In genomic region chr11:103898065-103898464, GRCh38 we compare ENCODE assay signal across 11 cellular contexts.
DNase-seq lines count a peak whose midpoint lies in the region; ATAC-seq and TF ChIP-seq lines count a peak whose summit lies in the region.
"Had no signal": no experiment of that assay in that cellular context is flagged by ENCODE, and none has a peak within 500 bp of the region (broad histone marks: within the 10 kb centered on the region; RNA-seq: fewer than 3 reads in every experiment).

No MANE protein-coding gene starts in this region.

- no peaks in the 10 kb centered on the region for H3K9me3 ChIP-seq in OCI-LY7 (ENCODE audit: low read length)

- intact Hi-C loops in OCI-LY7 (cut with micrococcal nuclease; ENCODE audit: unreplicated experiment): no loop called here

- H3K36me3 ChIP-seq in OCI-LY7 (ENCODE audit: insufficient read depth, low read length): no peaks in the 10 kb centered on the region

- H3K9me2 ChIP-seq in OCI-LY7 (ENCODE audit: insufficient read depth, low read length): no peaks in the 10 kb centered on the region

- peak overlapping the region; percentile 78 for H3K4me2 ChIP-seq in OCI-LY7 (ENCODE audit: low read length)

- H3K4me1 ChIP-seq in OCI-LY7 (ENCODE audit: insufficient read depth, low read length, poor library complexity, severe bottlenecking): peaks cover 73% of the 10 kb centered on the region

- BruUV-seq in OCI-LY7 (replicated peaks; lab: Mats Ljungman, UMichigan): no TSS peak

- peak overlapping the region; percentile 28 for H3K4me3 ChIP-seq in OCI-LY7 (ENCODE audit: low read depth, low read length, poor library complexity, severe bottlenecking)

- ATAC-seq in GM18511 (IDR thresholded peaks at IDR 0.05; ENCODE audit: unreplicated experiment) (peak; percentile 61), GM21423 (IDR thresholded peaks at IDR 0.05; ENCODE audit: unreplicated experiment) (peak; percentile 69), HG03060 (IDR thresholded peaks at IDR 0.05; ENCODE audit: low read depth, unreplicated experiment) (peak; percentile 45)
- ATAC-seq: activated CD4-positive, CD25-positive, alpha-beta regulatory T cell treated with anti-CD3 and anti-CD28 coated beads, Interleukin-2, amount 50 U/mL, for 24 hours had no signal

- no peak for TF ChIP-seq CTCF in OCI-LY7 (conservative IDR thresholded peaks at IDR 0.05; ENCODE audit: low read length)

- H3K27ac ChIP-seq in OCI-LY7 (ENCODE audit: low read depth, low read length, poor library complexity, severe bottlenecking): peak overlapping the region; percentile 85

- H3K79me2 ChIP-seq in OCI-LY7 (ENCODE audit: insufficient read depth, low read depth, low read length): no peaks in the 10 kb centered on the region

- peak; percentile 62 for DNase-seq in OCI-LY7 (ENCODE audit: low spot score)
- no peak for DNase-seq in iPS-NIHi7 (ENCODE audit: extremely low spot score)
- no peak for DNase-seq in NCI-H2081 (lab: John Stamatoyannopoulos, UW)
- DNase-seq in AG20443 (ENCODE audit: low spot score): no peak
- no peak for DNase-seq in iPS-NIHi11 (ENCODE audit: low spot score)
- DNase-seq: activated naive CD8-positive, alpha-beta T cell treated with anti-CD3 and anti-CD28 coated beads for 36 hours; CD4-positive, alpha-beta memory T cell had no signal

- H4K20me1 ChIP-seq in OCI-LY7 (ENCODE audit: insufficient read depth, low read length): no peaks in the 10 kb centered on the region

- CTCF ChIA-PET in OCI-LY7 (lab: Charles Lee; ENCODE audit: unreplicated experiment): interaction anchor here (1.0 kb wide), 1 partner anchor 11 kb away, joined by 4 read pairs; no protein-coding TSS in a partner anchor

- POLR2A ChIA-PET in OCI-LY7 (lab: Charles Lee): interaction anchor here (0.7 to 3.8 kb wide), 5 partner anchors 9 to 89 kb away, joined by 3 to 28 read pairs (median 5); no protein-coding TSS in a partner anchor

- H2AFZ ChIP-seq in OCI-LY7 (ENCODE audit: low read length): peak overlapping the region; percentile 20
